Comparison of ENCODE assay signal across 14 cellular contexts in the genomic region with DNA sequence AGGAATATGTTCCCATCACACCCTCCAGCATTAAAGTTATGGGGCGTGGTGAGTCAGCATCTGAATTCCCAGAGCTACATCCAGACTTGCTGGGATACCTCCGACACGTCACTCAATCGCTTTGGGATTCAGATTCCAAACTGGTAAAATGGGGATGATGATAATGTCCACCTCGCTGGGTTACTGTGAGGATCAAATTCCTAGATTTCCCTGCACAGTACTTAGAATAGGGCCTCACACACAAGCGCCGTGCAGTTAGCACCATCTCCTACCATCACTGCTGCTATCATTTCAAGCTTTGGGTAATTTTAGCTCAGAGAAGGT.
DNase-seq lines count a peak whose midpoint lies in the region; ATAC-seq and TF ChIP-seq lines count a peak whose summit lies in the region.
"Had no signal": no experiment of that assay in that cellular context is flagged by ENCODE, and none has a peak within 500 bp of the region (broad histone marks: within the 10 kb centered on the region; RNA-seq: fewer than 3 reads in every experiment).

No MANE protein-coding gene starts in this region.

- no peak overlapping the region for H3K27ac Mint-ChIP-seq in natural killer cell
- no peak overlapping the region for H3K27ac Mint-ChIP-seq in natural killer cell treated with Interleukin-12 subunit alpha and Interleukin-12 subunit beta and Interleukin-15 and Interleukin-18, amount 100 ng/mL, for 72 hours
- H3K27ac Mint-ChIP-seq in endodermal cell = peak overlapping the region; percentile 64

- TF ChIP-seq CTCF in natural killer cell (IDR thresholded peaks at IDR 0.05) (peak; percentile 16), IMR-90 (conservative IDR thresholded peaks at IDR 0.05; ENCODE audit: low read depth, low read length) (no peak), endodermal cell (conservative IDR thresholded peaks at IDR 0.05) (no peak), upper lobe of left lung (IDR thresholded peaks at IDR 0.05) (peak in 1 of 6 experiments; percentile 7)

- H3K27ac ChIP-seq in IMR-90 (ENCODE audit: insufficient read depth, low read length) = no peak overlapping the region
- H3K27ac ChIP-seq in endodermal cell (ENCODE audit: low read depth, low read length) = no peak overlapping the region
- H3K27ac ChIP-seq in upper lobe of left lung = no peak overlapping the region
- H3K27ac ChIP-seq: GM23248 had no signal

- H3K4me2 ChIP-seq in IMR-90 (ENCODE audit: low read depth, low read length) = no peak overlapping the region
- H3K4me2 ChIP-seq: SK-N-SH had no signal

- no peak overlapping the region for H3K4me3 ChIP-seq in IMR-90 (ENCODE audit: insufficient read depth, low read depth, low read length)
- H3K4me3 ChIP-seq in endodermal cell (ENCODE audit: low read length) = no peak overlapping the region
- no peak overlapping the region for H3K4me3 ChIP-seq in upper lobe of left lung
- H3K4me3 ChIP-seq: GM23248 had no signal

- H3K23ac ChIP-seq in IMR-90 (ENCODE audit: low read depth, low read length) = no peak overlapping the region

- no peak overlapping the region for H2BK120ac ChIP-seq in IMR-90 (ENCODE audit: low read depth, low read length)

- H3K14ac ChIP-seq in IMR-90 (replicated peaks; ENCODE audit: low read depth, low read length) = no peak overlapping the region

- H4K20me1 ChIP-seq in IMR-90 (ENCODE audit: insufficient read depth, low read length) = no peaks in the 10 kb centered on the region

- H3K4ac ChIP-seq in IMR-90 (ENCODE audit: low read depth, low read length) = no peak overlapping the region

- no peak overlapping the region for H4K91ac ChIP-seq in IMR-90 (ENCODE audit: insufficient read depth, low read depth, low read length)

- H3K4me1 ChIP-seq in IMR-90 (ENCODE audit: control insufficient read depth, insufficient read depth, low read length) (no peaks in the 10 kb centered on the region; the same call in 1 of the 2 replicates), endodermal cell (ENCODE audit: control insufficient read depth, insufficient read depth, low read length) (no peaks in the 10 kb centered on the region), upper lobe of left lung (peaks cover 12 to 18% (median 17%) of the 10 kb centered on the region in 4 donors)

- H3K9ac ChIP-seq in IMR-90 (ENCODE audit: low read depth, low read length) (no peak overlapping the region), endodermal cell (ENCODE audit: extremely low read depth, low read length, poor library complexity, severe bottlenecking) (no peak overlapping the region)
- H3K9ac ChIP-seq: GM23248, SK-N-SH had no signal

- H3K56ac ChIP-seq in IMR-90 (ENCODE audit: extremely low read depth, insufficient read depth, low read length) = no peak overlapping the region

- TF ChIP-seq POLR2A in IMR-90 (IDR thresholded peaks at IDR 0.05; ENCODE audit: low read depth, low read length) (no peak), upper lobe of left lung (IDR thresholded peaks at IDR 0.05) (no peak)

- intact Hi-C loops in natural killer cell (cut with micrococcal nuclease) (loop anchor here (5.0 kb wide), 1 partner anchor 944 kb away; no protein-coding TSS in a partner anchor), IMR-90 (cut with micrococcal nuclease) (loop anchor here (2.0 to 5.0 kb wide), 2 partner anchors 109 to 617 kb away; partner anchors contain the start of gene SULF2)

- H3K4me1 Mint-ChIP-seq in natural killer cell = peaks cover 6 to 7% of the 10 kb centered on the region in 2 donors
- H3K4me1 Mint-ChIP-seq in natural killer cell treated with Interleukin-12 subunit alpha and Interleukin-12 subunit beta and Interleukin-15 and Interleukin-18, amount 100 ng/mL, for 72 hours (ENCODE audit: low read depth in 2 of 2) = peaks cover 0 to 5% of the 10 kb centered on the region in 2 donors
- H3K4me1 Mint-ChIP-seq in endodermal cell = no peaks in the 10 kb centered on the region

- dilution Hi-C loops in IMR-90 (cut with HindIII; ENCODE audit: low sequenced_read_pairs, unreplicated experiment) = no loop called here

- no peak for TF ChIP-seq EP300 in upper lobe of left lung (IDR thresholded peaks at IDR 0.05)

- no peak overlapping the region for H3K4me3 Mint-ChIP-seq in natural killer cell
- H3K4me3 Mint-ChIP-seq in natural killer cell treated with Interleukin-12 subunit alpha and Interleukin-12 subunit beta and Interleukin-15 and Interleukin-18, amount 100 ng/mL, for 72 hours = no peak overlapping the region
- no peak overlapping the region for H3K4me3 Mint-ChIP-seq in endodermal cell

- H3K36me3 Mint-ChIP-seq in natural killer cell (no peaks in the 10 kb centered on the region), endodermal cell (ENCODE audit: low read depth) (peaks cover 45% of the 10 kb centered on the region)
- no peaks in the 10 kb centered on the region for H3K36me3 Mint-ChIP-seq in natural killer cell treated with Interleukin-12 subunit alpha and Interleukin-12 subunit beta and Interleukin-15 and Interleukin-18, amount 100 ng/mL, for 72 hours

- no peak overlapping the region for H3K18ac ChIP-seq in IMR-90 (ENCODE audit: low read depth, low read length)

- WGBS in IMR-90 (ENCODE audit: extremely low coverage in 2 of 2, insufficient read length in 1 of 2), 2 experiments = no CpG with 5 or more reads among the region's 7 CpGs
- WGBS in endodermal cell (ENCODE audit: insufficient coverage in 1 of 2, insufficient read length in 1 of 2), 2 experiments = 79% methylated on average over 4 to 7 of the region's 7 CpGs
- WGBS in upper lobe of left lung, 2 donors = 86 to 89% methylated on average over 7 of the region's 7 CpGs

- POLR2A ChIA-PET in IMR-90 (lab: Charles Lee; ENCODE audit: unreplicated experiment) = no interaction called here

- no peak overlapping the region for H2BK5ac ChIP-seq in IMR-90 (ENCODE audit: low read depth, low read length, poor library complexity, severe bottlenecking)

- no peak for DNase-seq in natural killer cell
- DNase-seq in natural killer cell treated with Interleukin-12 subunit alpha and Interleukin-12 subunit beta and Interleukin-15 and Interleukin-18, amount 100 ng/mL, for 72 hours (ENCODE audit: low spot score) = no peak
- DNase-seq in IMR-90 = no peak
- DNase-seq in endodermal cell = no peak
- no peak for DNase-seq in cerebellar nuclear complex (lab: John Stamatoyannopoulos, UW)
- DNase-seq in upper lobe of left lung = no peak
- DNase-seq in GOT3 (lab: John Stamatoyannopoulos, UW) = no peak
- DNase-seq: GF-D8, HCEC 1CT, NCI-H1417 treated with DMSO at 0.1 percent for 48 hours, NCI-H187 treated with DMSO at 0.1 percent for 48 hours had no signal

- H2AK9ac ChIP-seq in IMR-90 (replicated peaks; ENCODE audit: low read depth, low read length, poor library complexity) = no peak overlapping the region

- CTCF ChIA-PET in IMR-90 (lab: Yijun Ruan, JAX) = interaction anchor here (0.8 to 1.1 kb wide), 2 partner anchors 618 to 798 kb away, joined by 3 to 6 read pairs; no protein-coding TSS in a partner anchor

- H3K36me3 ChIP-seq in IMR-90 (ENCODE audit: control insufficient read depth, insufficient read depth, low read length) (no peaks in the 10 kb centered on the region), endodermal cell (ENCODE audit: control insufficient read depth, insufficient read depth, low read length) (peaks cover 77% of the 10 kb centered on the region), upper lobe of left lung (no peaks in the 10 kb centered on the region)

- no peak for TF ChIP-seq RAD21 in IMR-90 (IDR thresholded peaks at IDR 0.05; ENCODE audit: low read length)

- peaks cover 4% of the 10 kb centered on the region; the same call in 1 of the 2 replicates for H3K27me3 ChIP-seq in IMR-90 (ENCODE audit: control insufficient read depth, insufficient read depth, low read length)
- no peaks in the 10 kb centered on the region for H3K27me3 ChIP-seq in endodermal cell (ENCODE audit: control insufficient read depth, insufficient read depth, low read length, poor library complexity, severe bottlenecking)
- no peaks in the 10 kb centered on the region for H3K27me3 ChIP-seq in upper lobe of left lung

- in situ Hi-C loops in IMR-90 (cut with MboI; ENCODE audit: low sequenced_read_pairs) = no loop called here

- H3K9me3 ChIP-seq in IMR-90 (ENCODE audit: control insufficient read depth, insufficient read depth, low read length) = no peaks in the 10 kb centered on the region
- H3K9me3 ChIP-seq in endodermal cell (ENCODE audit: control insufficient read depth, low read length) = no peaks in the 10 kb centered on the region
- H3K9me3 ChIP-seq in upper lobe of left lung = no peaks in the 10 kb centered on the region
- H3K9me3 ChIP-seq: SK-N-SH had no signal

- H3K9me3 Mint-ChIP-seq in natural killer cell (no peaks in the 10 kb centered on the region), endodermal cell (no peaks in the 10 kb centered on the region)
- H3K9me3 Mint-ChIP-seq in natural killer cell treated with Interleukin-12 subunit alpha and Interleukin-12 subunit beta and Interleukin-15 and Interleukin-18, amount 100 ng/mL, for 72 hours = no peaks in the 10 kb centered on the region

- H2BK20ac ChIP-seq in IMR-90 (ENCODE audit: low read depth, low read length) = no peak overlapping the region

- H3K27me3 Mint-ChIP-seq in natural killer cell (ENCODE audit: low read depth in 2 of 2) = peaks cover 0 to 2% of the 10 kb centered on the region in 2 donors
- H3K27me3 Mint-ChIP-seq in natural killer cell treated with Interleukin-12 subunit alpha and Interleukin-12 subunit beta and Interleukin-15 and Interleukin-18, amount 100 ng/mL, for 72 hours = no peaks in the 10 kb centered on the region
- no peaks in the 10 kb centered on the region for H3K27me3 Mint-ChIP-seq in endodermal cell (ENCODE audit: insufficient read depth)

- no peak overlapping the region for H4K5ac ChIP-seq in IMR-90 (ENCODE audit: low read depth, low read length)

- H2AK5ac ChIP-seq in IMR-90 (ENCODE audit: low read depth, low read length) = no peak overlapping the region

- H2AFZ ChIP-seq in IMR-90 (replicated peaks; ENCODE audit: low read length, poor library complexity) = peak overlapping the region; percentile 12
- H2AFZ ChIP-seq: GM23248 had no signal

- BruUV-seq in IMR-90 (replicated peaks; lab: Mats Ljungman, UMichigan) = no TSS peak

- no peak for ATAC-seq in natural killer cell
- no peak for ATAC-seq in natural killer cell treated with Interleukin-12 subunit alpha and Interleukin-12 subunit beta and Interleukin-15 and Interleukin-18, amount 100 ng/mL, for 72 hours
- no peak for ATAC-seq in IMR-90 (ENCODE audit: low read depth)
- no peak for ATAC-seq in HG03139 (IDR thresholded peaks at IDR 0.05; ENCODE audit: unreplicated experiment)
- no peak for ATAC-seq in upper lobe of left lung (ENCODE audit: low FRiP score in 2 of 2)

- H3K79me1 ChIP-seq in IMR-90 (ENCODE audit: low read depth in 1 of 2, low read length in 2 of 2) = no peaks in the 10 kb centered on the region

- no peak overlapping the region for H4K8ac ChIP-seq in IMR-90 (ENCODE audit: low read depth in 2 of 2, low read length in 2 of 2)

- H3K9me1 ChIP-seq in IMR-90 (ENCODE audit: insufficient read depth, low read length) = no peaks in the 10 kb centered on the region; the same call in 1 of the 2 replicates

- no peak overlapping the region for H2BK15ac ChIP-seq in IMR-90 (ENCODE audit: low read depth, low read length)

TF ChIP-seq in IMR-90, 13 proteins besides CTCF, POLR2A, EP300 and RAD21 (continues in another document):
- no peak for TF ChIP-seq NFE2L2 (IDR thresholded peaks at IDR 0.05; ENCODE audit: low read depth, low read length)
- no peak for TF ChIP-seq CEBPB (IDR thresholded peaks at IDR 0.05; ENCODE audit: low read depth, low read length)
- TF ChIP-seq RCOR1 (IDR thresholded peaks at IDR 0.05; ENCODE audit: insufficient replicate concordance, low read length) = no peak
